ENCODE assay signal across 9 cellular contexts in the genomic region with DNA sequence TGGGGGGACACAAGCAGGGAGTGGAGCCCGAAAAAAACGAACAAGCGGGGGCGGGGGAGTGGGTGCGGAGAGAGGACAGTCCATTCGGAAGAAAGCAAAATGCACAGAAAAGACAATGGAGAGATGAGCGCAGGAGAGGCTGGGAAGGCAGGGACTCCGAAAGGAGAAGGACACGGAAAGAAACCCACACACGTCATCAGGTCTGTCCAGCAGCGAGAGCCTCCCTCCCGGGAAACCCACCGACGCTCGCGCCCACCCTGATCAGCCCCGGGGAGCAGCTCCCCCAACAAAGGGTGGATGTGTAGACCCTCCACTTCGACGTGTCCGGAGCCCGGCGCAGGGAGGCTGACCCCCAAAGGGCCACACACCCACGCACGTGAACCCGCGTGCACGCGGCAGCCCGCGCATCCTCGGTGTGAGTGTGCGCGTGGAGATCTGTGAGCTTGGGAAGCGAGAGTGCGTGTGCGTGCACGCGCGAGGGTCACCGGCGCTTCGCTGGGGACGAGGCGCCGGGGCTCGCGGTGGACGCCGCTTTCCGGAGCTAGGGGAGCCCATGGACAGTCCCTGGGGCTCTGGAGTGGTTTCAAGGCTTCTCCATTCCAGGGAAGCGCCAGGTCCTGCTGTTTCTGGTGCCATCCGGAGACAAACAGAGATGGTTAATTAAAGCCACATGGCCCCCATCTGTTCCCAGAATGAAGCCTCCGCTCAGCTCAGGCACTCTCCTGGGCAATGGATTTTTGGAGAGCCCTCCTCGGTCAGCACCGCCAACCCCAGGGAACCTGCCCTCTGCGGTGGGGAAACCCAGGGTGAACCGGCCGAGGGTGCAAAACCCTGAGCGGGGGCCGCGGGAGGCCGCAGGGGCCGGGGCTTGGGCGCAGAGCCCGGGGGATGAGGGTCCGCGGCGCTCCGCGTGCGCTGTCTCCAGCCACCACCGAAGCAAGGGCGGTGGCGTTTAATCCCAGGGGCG. TPM values are rescaled to one million over a fixed set of nuclear protein-coding genes. Genes with fewer than 3 reads are reported as not detected.
DNase-seq lines count a peak whose midpoint lies in the region; ATAC-seq and TF ChIP-seq lines count a peak whose summit lies in the region.
"Had no signal": no experiment of that assay in that cellular context is flagged by ENCODE, and none has a peak within 500 bp of the region (broad histone marks: within the 10 kb centered on the region; RNA-seq: fewer than 3 reads in every experiment).

No MANE protein-coding gene starts in this region.

- H3K36me3 Mint-ChIP-seq in dendritic cell treated with granulocyte-macrophage colony-stimulating factor and Interleukin-4, amounts not matched to agents 40 ng/mL and 50 ng/mL, for 4 days (ENCODE audit: low read depth): no peaks in the 10 kb centered on the region

- H3K36me3 ChIP-seq in lower lobe of right lung (no peaks in the 10 kb centered on the region), urinary bladder (ENCODE audit: insufficient read depth) (no peaks in the 10 kb centered on the region)

- H3K4me3 ChIP-seq in GM08714 (ENCODE audit: low read length): peak overlapping the region; percentile 62
- H3K4me3 ChIP-seq in lower lobe of right lung: peak overlapping the region; percentile 69
- peak overlapping the region; percentile 74 for H3K4me3 ChIP-seq in urinary bladder (ENCODE audit: low read depth, low read length)

- peak; percentile 42 to 54 for ATAC-seq in lower lobe of right lung

- peaks cover 34% of the 10 kb centered on the region for H3K27me3 ChIP-seq in lower lobe of right lung (ENCODE audit: low read depth)

- peaks cover 74% of the 10 kb centered on the region for H3K27me3 Mint-ChIP-seq in dendritic cell treated with granulocyte-macrophage colony-stimulating factor and Interleukin-4, amounts not matched to agents 40 ng/mL and 50 ng/mL, for 4 days

- WGBS in urinary bladder: under 1% methylated on average over 75 of the region's 75 CpGs

- peaks cover 17% of the 10 kb centered on the region for H3K4me1 Mint-ChIP-seq in dendritic cell treated with granulocyte-macrophage colony-stimulating factor and Interleukin-4, amounts not matched to agents 40 ng/mL and 50 ng/mL, for 4 days (ENCODE audit: low read depth)

- H3K9me3 Mint-ChIP-seq in dendritic cell treated with granulocyte-macrophage colony-stimulating factor and Interleukin-4, amounts not matched to agents 40 ng/mL and 50 ng/mL, for 4 days: no peaks in the 10 kb centered on the region

- H3K9me3 ChIP-seq in lower lobe of right lung: no peaks in the 10 kb centered on the region

- H3K4me1 ChIP-seq in lower lobe of right lung (peaks cover 48% of the 10 kb centered on the region), urinary bladder (ENCODE audit: insufficient read depth) (no peaks in the 10 kb centered on the region)

- peak overlapping the region; percentile 61 for H3K4me3 Mint-ChIP-seq in dendritic cell treated with granulocyte-macrophage colony-stimulating factor and Interleukin-4, amounts not matched to agents 40 ng/mL and 50 ng/mL, for 4 days

- intact Hi-C loops in dendritic cell treated with granulocyte-macrophage colony-stimulating factor and Interleukin-4, amounts not matched to agents 40 ng/mL and 50 ng/mL, for 4 days (cut with micrococcal nuclease): no loop called here
- intact Hi-C loops in lower lobe of right lung (cut with DNase I): no loop called here

- H3K27ac Mint-ChIP-seq in dendritic cell treated with granulocyte-macrophage colony-stimulating factor and Interleukin-4, amounts not matched to agents 40 ng/mL and 50 ng/mL, for 4 days: no peak overlapping the region

- no peak for TF ChIP-seq CTCF in lower lobe of right lung (IDR thresholded peaks at IDR 0.05)

- H3K27ac ChIP-seq in lower lobe of right lung (peak overlapping the region; percentile 82), urinary bladder (ENCODE audit: low read depth) (peak overlapping the region; percentile 70)

- peak; percentile 34 for DNase-seq in NCI-H524 treated with DMSO at 0.1 percent for 48 hours (lab: John Stamatoyannopoulos, UW)
- DNase-seq in lower lobe of right lung: no peak
- no peak for DNase-seq in effector CD8-positive, alpha-beta T cell (lab: John Stamatoyannopoulos, UW)
- DNase-seq in NCI-H2107 (lab: John Stamatoyannopoulos, UW): no peak
- DNase-seq in GF-D8 (lab: John Stamatoyannopoulos, UW): no peak

RNA-seq across cellular contexts. Expression of gene LAMB1, which starts 0.9 kb away (rescaled TPM):
- total RNA-seq in lower lobe of right lung: 104 TPM
- total RNA-seq in urinary bladder: 323 TPM
- 233 TPM for polyA plus RNA-seq in urinary bladder
- total RNA-seq: T-helper 2 cell treated with Interferon-gamma antibody and Interleukin-4, amounts not matched to agents 100 ng/mL and 5 ng/mL, for 36 hours had no signal
